In the genomic region with DNA sequence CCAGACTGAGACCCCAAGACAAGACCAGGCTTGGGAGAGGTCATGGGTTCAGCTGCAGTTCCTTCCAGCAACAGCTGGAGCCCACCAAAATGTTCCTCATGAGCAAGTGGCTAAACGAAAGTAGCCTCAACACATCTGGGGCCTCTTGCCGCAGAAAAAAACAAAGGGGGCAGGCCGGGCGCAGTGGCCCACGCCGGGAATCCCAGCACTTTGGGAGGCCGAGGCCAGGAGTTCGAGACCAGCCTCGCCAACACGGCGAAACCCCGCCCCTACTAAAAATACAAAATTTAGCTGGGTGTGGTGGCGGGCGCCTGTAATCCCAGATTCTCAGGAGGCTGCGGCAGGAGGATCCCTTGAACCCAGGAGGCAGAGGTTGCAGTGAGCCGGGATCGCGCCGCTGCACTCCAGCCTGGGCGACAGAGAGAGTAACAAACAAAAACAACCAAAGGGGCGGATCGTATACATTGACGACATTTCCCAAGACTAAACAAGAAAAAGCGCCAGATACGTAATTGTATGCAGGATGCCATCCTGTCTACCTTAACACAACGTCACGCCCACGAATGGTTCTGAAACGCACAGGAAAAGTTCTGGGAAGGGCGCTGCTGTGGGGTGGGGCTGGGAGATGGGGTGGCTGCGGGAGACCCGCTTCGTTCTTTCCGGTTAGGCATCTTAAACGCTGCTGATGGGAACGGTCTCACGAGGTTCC, we compare ENCODE assay signal across 8 cellular contexts. TPM values are rescaled to one million over a fixed set of nuclear protein-coding genes. Genes with fewer than 3 reads are reported as not detected.
DNase-seq lines count a peak whose midpoint lies in the region; ATAC-seq, FAIRE-seq and TF ChIP-seq lines count a peak whose summit lies in the region.

No MANE protein-coding gene starts in this region.

- FAIRE-seq in GM12891 (lab: Jason Lieb, UNC) = peak; percentile 33

- peak overlapping the region in 1 of 4 donors; percentile 83 for H3K27ac ChIP-seq in sigmoid colon

- no peak for TF ChIP-seq CTCF in fibroblast of the aortic adventitia (IDR thresholded peaks at IDR 0.05; ENCODE audit: insufficient read depth, low read length)
- no peak for TF ChIP-seq CTCF in sigmoid colon (IDR thresholded peaks at IDR 0.05)

- no peaks in the 10 kb centered on the region for H3K27me3 ChIP-seq in sigmoid colon

- peaks cover 12 to 47% (median 17%) of the 10 kb centered on the region in 4 donors for H3K36me3 ChIP-seq in sigmoid colon

- no peaks in the 10 kb centered on the region for H3K9me3 ChIP-seq in sigmoid colon

- no peak for DNase-seq in GM12891 (ENCODE audit: insufficient read length, low spot score)
- DNase-seq in T follicular helper cell (ENCODE audit: low read depth) = peak; percentile 18
- DNase-seq in fibroblast of the aortic adventitia (ENCODE audit: low read depth) = peak; percentile 24
- no peak for DNase-seq in sigmoid colon
- no peak for DNase-seq in germinal center (ENCODE audit: low spot score)
- no peak for DNase-seq in NCI-H1694 treated with DMSO at 0.1 percent for 48 hours (lab: John Stamatoyannopoulos, UW)

- intact Hi-C loops in sigmoid colon (cut with DNase I) = no loop called here

- TF ChIP-seq EP300 in sigmoid colon (IDR thresholded peaks at IDR 0.05) = no peak

- peaks cover 2 to 39% (median 34%) of the 10 kb centered on the region in 4 donors for H3K4me1 ChIP-seq in sigmoid colon

- WGBS in sigmoid colon, 2 donors = 45 to 56% methylated on average over 37 of the region's 37 CpGs

- H3K4me3 ChIP-seq in fibroblast of the aortic adventitia (ENCODE audit: low read depth, low read length) = peak overlapping the region; percentile 79
- peak overlapping the region; percentile 83 to 100 (median 86) for H3K4me3 ChIP-seq in sigmoid colon

- TF ChIP-seq POLR2A in GM12891 (IDR thresholded peaks at IDR 0.05; ENCODE audit: low read depth, low read length) (no peak), sigmoid colon (IDR thresholded peaks at IDR 0.05) (no peak)

- ATAC-seq in esophagus mucosa (no peak), HG02973 (IDR thresholded peaks at IDR 0.05; ENCODE audit: unreplicated experiment) (no peak)

TF ChIP-seq in GM12891, 5 proteins besides CTCF, POLR2A, EP300 and RAD21:
- no peak for TF ChIP-seq TAF1 (IDR thresholded peaks at IDR 0.05; ENCODE audit: low read depth, low read length)
- TF ChIP-seq POU2F2 (IDR thresholded peaks at IDR 0.05; ENCODE audit: low read depth, low read length) = no peak
- no peak for TF ChIP-seq PAX5 (IDR thresholded peaks at IDR 0.05; ENCODE audit: insufficient read depth, low read length, severe bottlenecking)
- TF ChIP-seq POLR2AphosphoS5 (IDR thresholded peaks at IDR 0.05; ENCODE audit: low read depth, low read length) = no peak
- no peak for TF ChIP-seq SPI1 (IDR thresholded peaks at IDR 0.05; ENCODE audit: low read depth, low read length)

RNA-seq across cellular contexts. Expression of a gene that starts 1.7 kb away (rescaled TPM):
- polyA plus RNA-seq in GM12891 (2012; ENCODE audit: low read depth, missing spikeins) = 6.6 TPM
- 11.9 and 12.5 TPM in 2 replicates for total RNA-seq in fibroblast of the aortic adventitia (ENCODE audit: low replicate concordance)
- total RNA-seq in sigmoid colon = 10 to 100 TPM in 1 of 4 donors, 1 to 10 TPM in 3; 4.6 to 12.2 (median 6.6) TPM
- polyA plus RNA-seq in sigmoid colon = 1 to 10 TPM; 1.8 to 7.5 (median 2.3) TPM
- total RNA-seq in esophagus mucosa = 5.7 TPM

RNA-seq across cellular contexts. Expression of a gene that starts 27.5 kb away (rescaled TPM):
- polyA plus RNA-seq in GM12891 (2012; ENCODE audit: low read depth, missing spikeins) = 111 TPM
- total RNA-seq in fibroblast of the aortic adventitia (ENCODE audit: low replicate concordance) = 36.7 and 48.4 TPM in 2 replicates
- total RNA-seq in sigmoid colon = 10 to 100 TPM; 22.9 to 28.5 (median 25.6) TPM
- 10 to 100 TPM; 24.6 to 49.9 (median 30.3) TPM for polyA plus RNA-seq in sigmoid colon
- total RNA-seq in esophagus mucosa = 29.4 TPM

RNA-seq across cellular contexts. Expression of a gene that starts 27.6 kb away (rescaled TPM):
- 33.7 TPM for polyA plus RNA-seq in GM12891 (2012; ENCODE audit: low read depth, missing spikeins)
- 20.5 and 36.3 TPM in 2 replicates for total RNA-seq in fibroblast of the aortic adventitia (ENCODE audit: low replicate concordance)
- total RNA-seq in sigmoid colon = 10 to 100 TPM; 23.2 to 42.7 (median 32.9) TPM
- polyA plus RNA-seq in sigmoid colon = 10 to 100 TPM; 16.2 to 47.2 (median 17.6) TPM
- 22.8 TPM for total RNA-seq in esophagus mucosa

RNA-seq across cellular contexts. Expression of a gene that starts 38.0 kb away (rescaled TPM):
- 9.8 TPM for polyA plus RNA-seq in GM12891 (2012; ENCODE audit: low read depth, missing spikeins)
- 12.1 and 17.7 TPM in 2 replicates for total RNA-seq in fibroblast of the aortic adventitia (ENCODE audit: low replicate concordance)
- 10 to 100 TPM in 1 of 4 donors, 1 to 10 TPM in 3; 2.6 to 10.8 (median 5.1) TPM for total RNA-seq in sigmoid colon
- polyA plus RNA-seq in sigmoid colon = 10 to 100 TPM in 1 of 3 donors, 1 to 10 TPM in 2; 1.4 to 10.4 (median 1.8) TPM
- 3.7 TPM for total RNA-seq in esophagus mucosa

RNA-seq across cellular contexts. Expression of a gene that starts 44.8 kb away (rescaled TPM):
- polyA plus RNA-seq in GM12891 (2012; ENCODE audit: low read depth, missing spikeins) = 31.0 TPM
- 23.8 and 39.4 TPM in 2 replicates for total RNA-seq in fibroblast of the aortic adventitia (ENCODE audit: low replicate concordance)
- 10 to 100 TPM; 22.9 to 33.9 (median 30.2) TPM for total RNA-seq in sigmoid colon
- 10 to 100 TPM; 22.8 to 57.0 (median 24.5) TPM for polyA plus RNA-seq in sigmoid colon
- 32.0 TPM for total RNA-seq in esophagus mucosa

Comparison
In these comparisons a context has a peak if more than half of its experiments do, and no peak if none do; other contexts are left out.
1. DNase-seq: peak in T follicular helper cell (single experiment) and fibroblast of the aortic adventitia (single experiment); none in GM12891 (single experiment), sigmoid colon (single experiment), germinal center (single experiment) and NCI-H1694 treated with DMSO at 0.1 percent for 48 hours (single experiment).